In the genomic region with DNA sequence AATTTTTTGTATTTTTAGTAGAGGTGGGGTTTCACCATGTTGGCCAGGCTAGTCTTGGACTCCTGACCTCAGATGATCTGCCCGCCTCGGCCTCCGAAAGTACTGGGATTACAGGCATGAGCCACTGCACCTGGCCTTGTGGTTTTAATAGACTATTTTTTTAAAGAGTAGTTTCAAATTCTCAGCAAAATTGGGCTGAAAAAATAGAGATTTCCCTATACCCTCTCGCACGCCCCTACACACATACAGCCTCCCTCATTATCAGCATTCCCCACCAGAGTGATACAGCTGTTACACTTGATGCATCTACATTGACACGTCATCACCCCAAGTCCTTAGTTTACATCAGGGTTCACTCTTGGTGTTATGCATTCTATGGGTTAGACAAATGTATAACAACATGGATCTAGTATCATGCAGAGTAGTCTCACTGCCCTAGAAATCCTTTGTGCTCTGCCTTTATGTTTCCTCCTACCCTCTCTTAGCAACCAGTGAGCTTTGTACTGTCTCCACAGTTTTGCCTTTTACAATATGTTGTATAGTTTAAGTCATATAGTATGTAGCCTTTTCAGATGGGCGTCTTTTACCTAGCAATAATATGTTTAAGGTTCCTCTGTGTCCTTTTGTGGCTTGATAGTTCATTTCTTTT, we compare ENCODE assay signal across 15 cellular contexts.
DNase-seq lines count a peak whose midpoint lies in the region; ATAC-seq and TF ChIP-seq lines count a peak whose summit lies in the region.
"Had no signal": no experiment of that assay in that cellular context is flagged by ENCODE, and none has a peak within 500 bp of the region (broad histone marks: within the 10 kb centered on the region; RNA-seq: fewer than 3 reads in every experiment).

No MANE protein-coding gene starts in this region.

- CTCF ChIA-PET in Panc1 (lab: Charles Lee), result no interaction called here

- in situ Hi-C loops in Panc1 (cut with HindIII; ENCODE audit: low pct_unique_long_range_greater_than_20kb, low sequenced_read_pairs), result no loop called here

- no peaks in the 10 kb centered on the region for H3K9me3 ChIP-seq in Panc1 (ENCODE audit: control insufficient read depth, insufficient read depth, low read depth, low read length)

- 0 out of 2 replicates have a peak overlapping the region, but pooled peaks have one; percentile 10 for H3K4me3 ChIP-seq in GM12865 (ENCODE audit: low read depth, low read length)
- H3K4me3 ChIP-seq in Panc1 (ENCODE audit: low read depth in 2 of 2, low read length in 2 of 2), result no peak overlapping the region
- H3K4me3 ChIP-seq: lung had no signal

- H3K27ac ChIP-seq in Panc1 (ENCODE audit: low read length), result no peak overlapping the region

- no peaks in the 10 kb centered on the region for H3K36me3 ChIP-seq in Panc1 (ENCODE audit: control insufficient read depth, insufficient read depth, low read length)

- no TSS peak for BruUV-seq in Panc1 (replicated peaks; lab: Mats Ljungman, UMichigan)

- intact Hi-C loops in Panc1 (cut with micrococcal nuclease; ENCODE audit: unreplicated experiment), result no loop called here

- no peaks in the 10 kb centered on the region for H3K27me3 ChIP-seq in Panc1 (ENCODE audit: control insufficient read depth, insufficient read depth, low read length)

- no peak for TF ChIP-seq CTCF in GM12865 (IDR thresholded peaks at IDR 0.05; ENCODE audit: insufficient read depth, low read depth, low read length, missing control alignments)
- no peak for TF ChIP-seq CTCF in Panc1 (IDR thresholded peaks at IDR 0.05)

- H3K4me1 ChIP-seq in Panc1 (ENCODE audit: control insufficient read depth, insufficient read depth, low read length), result peaks cover 5% of the 10 kb centered on the region

- POLR2A ChIA-PET in Panc1 (lab: Charles Lee), result no interaction called here

- DNase-seq in GM12865 (ENCODE audit: low read depth), result peak; percentile 85
- DNase-seq in Panc1 (ENCODE audit: low read depth, low spot score), result no peak
- no peak for DNase-seq in ureter (ENCODE audit: low spot score)
- DNase-seq in T-helper 1 cell, result no peak
- DNase-seq in activated CD8-positive, alpha-beta memory T cell treated with anti-CD3 and anti-CD28 coated beads, Interleukin-2, amount 50 U/mL, for 4 hours, result no peak
- DNase-seq: amygdala; H9; head of caudate nucleus; IMR-90; NCI-H2081 treated with DMSO at 0.1 percent for 48 hours; stimulated activated CD4-positive, alpha-beta T cell treated with anti-CD3 and anti-CD28 coated beads, Interleukin-1b, Interleukin-23, amount 100 ng/mL, for 48 hours had no signal

- ATAC-seq in GM21367 (IDR thresholded peaks at IDR 0.05; ENCODE audit: unreplicated experiment) (peak; percentile 70), HG02973 (IDR thresholded peaks at IDR 0.05; ENCODE audit: unreplicated experiment) (peak; percentile 80), Panc1 (peak; percentile 63; the same call in 1 of the 2 replicates), HG03460 (IDR thresholded peaks at IDR 0.05; ENCODE audit: unreplicated experiment) (no peak)
